27 cellular contexts compared by ENCODE assay signal in genomic region chr3:126956361-126956760, GRCh38. TPM values are rescaled to one million over a fixed set of nuclear protein-coding genes. Genes with fewer than 3 reads are reported as not detected.
DNase-seq lines count a peak whose midpoint lies in the region; ATAC-seq and TF ChIP-seq lines count a peak whose summit lies in the region.
"Had no signal": no experiment of that assay in that cellular context is flagged by ENCODE, and none has a peak within 500 bp of the region (broad histone marks: within the 10 kb centered on the region; RNA-seq: fewer than 3 reads in every experiment).

No MANE protein-coding gene starts in this region.

- H3K36me3 ChIP-seq in left ventricle myocardium inferior = no peaks in the 10 kb centered on the region
- H3K36me3 ChIP-seq in body of pancreas (replicated peaks in 1 of 2; ENCODE audit: insufficient read depth in 1 of 2, low read depth in 2 of 2) = no peaks in the 10 kb centered on the region
- no peaks in the 10 kb centered on the region for H3K36me3 ChIP-seq in osteoblast (ENCODE audit: insufficient read depth, low read length)
- H3K36me3 ChIP-seq: breast epithelium, heart left ventricle, right lobe of liver had no signal

- H3K27me3 ChIP-seq in left ventricle myocardium inferior (ENCODE audit: low read depth) = no peaks in the 10 kb centered on the region
- H3K27me3 ChIP-seq in body of pancreas = no peaks in the 10 kb centered on the region
- H3K27me3 ChIP-seq in osteoblast (ENCODE audit: insufficient read depth, low read length) = no peaks in the 10 kb centered on the region
- H3K27me3 ChIP-seq: breast epithelium, heart left ventricle, right lobe of liver had no signal

- no peak for TF ChIP-seq POLR2A in body of pancreas (IDR thresholded peaks at IDR 0.05)

- H3K9me3 ChIP-seq in left ventricle myocardium inferior (replicated peaks) = no peaks in the 10 kb centered on the region
- no peaks in the 10 kb centered on the region for H3K9me3 ChIP-seq in body of pancreas
- no peaks in the 10 kb centered on the region for H3K9me3 ChIP-seq in osteoblast (ENCODE audit: low read depth, low read length)
- H3K9me3 ChIP-seq in T-helper 17 cell (ENCODE audit: control insufficient read depth, low read length, poor library complexity, severe bottlenecking) = no peaks in the 10 kb centered on the region
- H3K9me3 ChIP-seq: A549, breast epithelium, heart left ventricle, right lobe of liver had no signal

- no peak overlapping the region for H2AFZ ChIP-seq in osteoblast (ENCODE audit: low read length)
- H2AFZ ChIP-seq: PC-9 had no signal

- H3K4me1 ChIP-seq in left ventricle myocardium inferior = peaks cover 12% of the 10 kb centered on the region
- H3K4me1 ChIP-seq in body of pancreas = peaks cover 8% of the 10 kb centered on the region
- H3K4me1 ChIP-seq in osteoblast (ENCODE audit: insufficient read depth, low read length) = peaks cover 16% of the 10 kb centered on the region
- H3K4me1 ChIP-seq: right lobe of liver had no signal

- H3K4me3 ChIP-seq in left ventricle myocardium inferior (no peak overlapping the region), body of pancreas (no peak overlapping the region), osteoblast (ENCODE audit: insufficient read depth, low read length) (no peak overlapping the region)
- H3K4me3 ChIP-seq: A549, breast epithelium, coronary artery, heart left ventricle, PC-9, right lobe of liver had no signal

- intact Hi-C loops in left ventricle myocardium inferior (cut with micrococcal nuclease) (no loop called here), Right ventricle myocardium inferior (cut with DNase I) (no loop called here), body of pancreas (cut with DNase I) (no loop called here)

- H3K27ac Mint-ChIP-seq in T-helper 17 cell = no peak overlapping the region
- H3K27ac Mint-ChIP-seq: activated CD8-positive, alpha-beta memory T cell treated with anti-CD3 and anti-CD28 coated beads, Interleukin-2, amount 10 ng/mL, durations not matched to agents 7 days and 5 days; activated naive CD4-positive, alpha-beta T cell treated with anti-CD3 and anti-CD28 coated beads, Interleukin-2, amount 10 ng/mL, durations not matched to agents 7 days and 5 days; memory B cell had no signal

- H3K27ac ChIP-seq in left ventricle myocardium inferior (replicated peaks) (no peak overlapping the region), body of pancreas (no peak overlapping the region), osteoblast (ENCODE audit: low read depth, low read length) (no peak overlapping the region)
- H3K27ac ChIP-seq: A549, coronary artery, heart left ventricle, PC-9, right lobe of liver had no signal

- H3K4me2 ChIP-seq in osteoblast (ENCODE audit: insufficient read depth, low read length) = no peak overlapping the region
- H3K4me2 ChIP-seq: A549, PC-9 had no signal

- 39 to 41% methylated on average over 8 of the region's 8 CpGs for WGBS in body of pancreas, 2 donors

- peaks cover 4% of the 10 kb centered on the region for H3K4me1 Mint-ChIP-seq in T-helper 17 cell
- H3K4me1 Mint-ChIP-seq: activated CD8-positive, alpha-beta memory T cell treated with anti-CD3 and anti-CD28 coated beads, Interleukin-2, amount 10 ng/mL, durations not matched to agents 7 days and 5 days; activated naive CD4-positive, alpha-beta T cell treated with anti-CD3 and anti-CD28 coated beads, Interleukin-2, amount 10 ng/mL, durations not matched to agents 7 days and 5 days; CD8-positive, alpha-beta memory T cell had no signal

- no peaks in the 10 kb centered on the region for H3K79me2 ChIP-seq in osteoblast (ENCODE audit: insufficient read depth, low read length)

- TF ChIP-seq CTCF in left ventricle myocardium inferior (IDR thresholded peaks at IDR 0.05; ENCODE audit: borderline replicate concordance) = no peak
- no peak for TF ChIP-seq CTCF in body of pancreas (IDR thresholded peaks at IDR 0.05)
- TF ChIP-seq CTCF in osteoblast (IDR thresholded peaks at IDR 0.05; ENCODE audit: extremely low read depth, low read depth, low read length) = no peak

- no peak for ATAC-seq in Right ventricle myocardium inferior
- peak; percentile 30 for ATAC-seq in body of pancreas
- no peak for ATAC-seq in GM19452 (IDR thresholded peaks at IDR 0.05; ENCODE audit: unreplicated experiment)
- ATAC-seq in HG02970 (IDR thresholded peaks at IDR 0.05; ENCODE audit: low FRiP score, unreplicated experiment) = no peak
- no peak for ATAC-seq in T-helper 17 cell
- ATAC-seq: A549; activated CD8-positive, alpha-beta memory T cell treated with anti-CD3 and anti-CD28 coated beads, Interleukin-2, amount 10 ng/mL, durations not matched to agents 7 days and 5 days; heart left ventricle; right lobe of liver had no signal

- H4K20me1 ChIP-seq in osteoblast (ENCODE audit: insufficient read depth, low read length) = no peaks in the 10 kb centered on the region

- H3K27me3 Mint-ChIP-seq in T-helper 17 cell = no peaks in the 10 kb centered on the region
- H3K27me3 Mint-ChIP-seq: activated CD8-positive, alpha-beta memory T cell treated with anti-CD3 and anti-CD28 coated beads, Interleukin-2, amount 10 ng/mL, durations not matched to agents 7 days and 5 days; activated naive CD4-positive, alpha-beta T cell treated with anti-CD3 and anti-CD28 coated beads, Interleukin-2, amount 10 ng/mL, durations not matched to agents 7 days and 5 days; CD8-positive, alpha-beta memory T cell; memory B cell had no signal

- DNase-seq in left ventricle myocardium inferior (peak; percentile 1), Right ventricle myocardium inferior (ENCODE audit: missing footprints) (no peak), body of pancreas (peak in 3 of 4 donors; percentile 29 to 46 (median 36)), osteoblast (ENCODE audit: insufficient read length, low spot score, missing footprints) (peak; percentile 21), HT-29 (ENCODE audit: low spot score) (no peak), T-helper 17 cell (no peak)
- DNase-seq: activated CD8-positive, alpha-beta memory T cell treated with anti-CD3 and anti-CD28 coated beads, Interleukin-2, amount 10 ng/mL, durations not matched to agents 7 days and 5 days; AML-193; CD8-positive, alpha-beta memory T cell; effector memory CD4-positive, alpha-beta T cell; KG1; MM.1S; NCI-H1417 treated with DMSO at 0.1 percent for 48 hours; PC-9; SHP77 treated with DMSO at 0.1 percent for 48 hours; stimulated activated CD4-positive, alpha-beta T cell treated with anti-CD3 and anti-CD28 coated beads, Interleukin-15, amount 100 ng/mL, for 24 hours; stimulated activated naive CD4-positive, alpha-beta T cell; SW 1271 had no signal

- H3K36me3 Mint-ChIP-seq in T-helper 17 cell (ENCODE audit: low read depth) = no peaks in the 10 kb centered on the region
- H3K36me3 Mint-ChIP-seq: activated CD8-positive, alpha-beta memory T cell treated with anti-CD3 and anti-CD28 coated beads, Interleukin-2, amount 10 ng/mL, durations not matched to agents 7 days and 5 days; activated naive CD4-positive, alpha-beta T cell treated with anti-CD3 and anti-CD28 coated beads, Interleukin-2, amount 10 ng/mL, durations not matched to agents 7 days and 5 days had no signal

- no peak overlapping the region for H3K4me3 Mint-ChIP-seq in T-helper 17 cell
- H3K4me3 Mint-ChIP-seq: activated CD8-positive, alpha-beta memory T cell treated with anti-CD3 and anti-CD28 coated beads, Interleukin-2, amount 10 ng/mL, durations not matched to agents 7 days and 5 days; activated naive CD4-positive, alpha-beta T cell treated with anti-CD3 and anti-CD28 coated beads, Interleukin-2, amount 10 ng/mL, durations not matched to agents 7 days and 5 days; memory B cell had no signal

RNA-seq across cellular contexts. Expression of gene PLXNA1, which starts 26.6 kb away (rescaled TPM):
- 26.4 TPM for total RNA-seq in left ventricle myocardium inferior
- total RNA-seq in Right ventricle myocardium inferior = 29.6 TPM
- 10 to 100 TPM; 13.2 to 25.1 TPM for total RNA-seq in body of pancreas
- 91.3 and 107 TPM in 2 replicates for total RNA-seq in osteoblast
- 92.8 and 103 TPM in 2 replicates for total RNA-seq in HT-29 (2014; rRNA removed; shearing (Covaris generic))
- total RNA-seq in T-helper 17 cell = 10 to 100 TPM; 13.7 to 16.4 TPM

Comparison
In these comparisons a context has a peak if more than half of its experiments do, and no peak if none do; other contexts are left out.
1. DNase-seq: peak in left ventricle myocardium inferior (single experiment), body of pancreas (3 of 4) and osteoblast (single experiment); none in Right ventricle myocardium inferior (single experiment), HT-29 (single experiment) and T-helper 17 cell (0 of 3).